ENCODE assay signal across 22 cellular contexts in the genomic region with DNA sequence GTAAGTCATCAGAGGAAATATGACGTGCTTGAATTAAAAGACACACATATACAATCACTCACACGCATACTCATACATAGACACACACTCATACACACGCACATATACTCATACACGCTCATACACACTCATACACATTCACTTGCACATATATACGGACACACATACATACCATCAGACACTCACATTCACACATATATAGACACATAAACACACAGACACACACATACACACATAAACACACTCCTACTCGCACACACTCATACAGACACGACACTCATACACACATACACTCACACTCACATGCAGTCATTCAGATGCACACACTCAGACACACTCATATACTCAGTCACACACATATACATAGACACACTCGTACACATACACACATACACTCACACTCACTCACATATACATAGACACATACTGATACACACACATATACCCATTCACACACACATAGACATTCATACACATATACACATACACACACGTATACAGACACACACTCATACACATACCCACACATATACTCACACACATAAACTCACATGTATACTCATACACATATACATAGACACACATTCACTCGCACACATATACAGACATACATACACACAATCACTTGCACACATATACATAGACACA. TPM values are rescaled to one million over a fixed set of nuclear protein-coding genes. Genes with fewer than 3 reads are reported as not detected.
A peak's percentile ranks its signal among the peaks of the same experiment; 100 is the strongest.
DNase-seq lines count a peak whose midpoint lies in the region; ATAC-seq, FAIRE-seq and TF ChIP-seq lines count a peak whose summit lies in the region.
"Had no signal": no experiment of that assay in that cellular context is flagged by ENCODE, and none has a peak within 500 bp of the region (broad histone marks: within the 10 kb centered on the region; RNA-seq: fewer than 3 reads in every experiment).

No MANE protein-coding gene starts in this region.

- no peaks in the 10 kb centered on the region for H3K9me3 ChIP-seq in HepG2 (ENCODE audit: low read length)
- no peaks in the 10 kb centered on the region for H3K9me3 ChIP-seq in right lobe of liver
- no peaks in the 10 kb centered on the region for H3K9me3 ChIP-seq in OCI-LY7 (ENCODE audit: low read length)
- no peaks in the 10 kb centered on the region for H3K9me3 ChIP-seq in H1 (ENCODE audit: insufficient read depth in 2 of 2, low read depth in 1 of 2, low read length in 1 of 2)
- H3K9me3 ChIP-seq: BLaER1, MG63 had no signal

- TF ChIP-seq RAD21 in HepG2 (CRISPR knock-in tag; IDR thresholded peaks at IDR 0.05) (no peak), H1 (IDR thresholded peaks at IDR 0.05 in 1 of 2, conservative IDR thresholded peaks at IDR 0.05 in 1 of 2; ENCODE audit: low read depth in 2 of 2, low read length in 2 of 2) (no peak)

- TF ChIP-seq CTCF in HepG2 (CRISPR knock-in tag; IDR thresholded peaks at IDR 0.05) (no peak), right lobe of liver (IDR thresholded peaks at IDR 0.05) (no peak), OCI-LY7 (conservative IDR thresholded peaks at IDR 0.05; ENCODE audit: low read length) (no peak), H1 (IDR thresholded peaks at IDR 0.05; ENCODE audit: control extremely low read depth in 1 of 3, insufficient read depth in 1 of 3, low read depth in 1 of 3, low read length in 3 of 3) (no peak)

- H3K79me2 ChIP-seq in HepG2 (ENCODE audit: insufficient read depth, low read length) (peaks cover 6% of the 10 kb centered on the region), OCI-LY7 (ENCODE audit: insufficient read depth, low read depth, low read length) (no peaks in the 10 kb centered on the region), H1 (ENCODE audit: control insufficient read depth in 1 of 2, insufficient read depth in 2 of 2, low read length in 2 of 2) (peaks cover 0 to 3% of the 10 kb centered on the region in 2 experiments; a peak in 1 of 4 replicates)

- no peak for TF ChIP-seq POLR2A in HepG2 (IDR thresholded peaks at IDR 0.05; ENCODE audit: insufficient read depth in 1 of 2, low read depth in 2 of 2, low read length in 2 of 2)
- no peak for TF ChIP-seq POLR2A in right lobe of liver (IDR thresholded peaks at IDR 0.05)
- TF ChIP-seq POLR2A in H1 (IDR thresholded peaks at IDR 0.05; ENCODE audit: control extremely low read depth in 1 of 2, low read depth in 2 of 2, low read length in 2 of 2): no peak

- ATAC-seq in HepG2 (no peak), right lobe of liver (no peak), GM18907 (IDR thresholded peaks at IDR 0.05; ENCODE audit: unreplicated experiment) (no peak)

- no peaks in the 10 kb centered on the region; a peak in 1 of 5 replicates for H3K27me3 ChIP-seq in HepG2 (ENCODE audit: control insufficient read depth in 1 of 2, insufficient read depth in 2 of 2, low read length in 2 of 2)
- no peaks in the 10 kb centered on the region for H3K27me3 ChIP-seq in right lobe of liver
- H3K27me3 ChIP-seq in H1 (replicated peaks in 1 of 4; ENCODE audit: control insufficient read depth in 3 of 4, extremely low read depth in 1 of 4, insufficient read depth in 3 of 4, low read length in 3 of 4): no peaks in the 10 kb centered on the region
- H3K27me3 ChIP-seq: BLaER1, MG63 had no signal

- H3K27ac ChIP-seq in HepG2 (ENCODE audit: extremely low read length, insufficient read depth, low read length): no peak overlapping the region
- no peak overlapping the region for H3K27ac ChIP-seq in right lobe of liver
- no peak overlapping the region for H3K27ac ChIP-seq in OCI-LY7 (ENCODE audit: low read depth, low read length, poor library complexity, severe bottlenecking)
- H3K27ac ChIP-seq in H1 (ENCODE audit: low read depth, low read length): no peak overlapping the region
- H3K27ac ChIP-seq: BLaER1 had no signal

- no peak overlapping the region for H2BK15ac ChIP-seq in H1 (ENCODE audit: low read length)

- no peak overlapping the region for H3K4me3 Mint-ChIP-seq in activated T-helper 2 cell treated with anti-CD3 and anti-CD28 coated beads, Interferon-gamma antibody, Interleukin-2, Interleukin-4, amounts not matched to agents 10 μg/mL and 5 μg/mL and 100 μg/mL, durations not matched to agents 14 hours and 24 hours and 36 hours (ENCODE audit: low read depth)
- H3K4me3 Mint-ChIP-seq: CD4-positive, alpha-beta T cell had no signal

- no peak overlapping the region for H3K4me2 ChIP-seq in HepG2 (ENCODE audit: low read depth, low read length)
- no peak overlapping the region for H3K4me2 ChIP-seq in OCI-LY7 (ENCODE audit: low read length)
- no peak overlapping the region for H3K4me2 ChIP-seq in H1 (ENCODE audit: insufficient read depth in 1 of 2, low read depth in 2 of 2, low read length in 2 of 2)
- H3K4me2 ChIP-seq: BLaER1 had no signal

- no peaks in the 10 kb centered on the region for H4K20me1 ChIP-seq in HepG2 (ENCODE audit: insufficient read depth, low read length)
- H4K20me1 ChIP-seq in OCI-LY7 (ENCODE audit: insufficient read depth, low read length): no peaks in the 10 kb centered on the region
- H4K20me1 ChIP-seq in H1 (replicated peaks in 1 of 2; ENCODE audit: control insufficient read depth in 1 of 2, insufficient read depth in 2 of 2, low read length in 2 of 2): peaks cover 0 to 10% of the 10 kb centered on the region in 2 experiments

- H3K9me3 Mint-ChIP-seq in activated T-helper 2 cell treated with anti-CD3 and anti-CD28 coated beads, Interferon-gamma antibody, Interleukin-2, Interleukin-4, amounts not matched to agents 10 μg/mL and 5 μg/mL and 100 μg/mL, durations not matched to agents 14 hours and 24 hours and 36 hours: no peaks in the 10 kb centered on the region
- H3K9me3 Mint-ChIP-seq: CD4-positive, alpha-beta T cell had no signal

- TF ChIP-seq EP300 in HepG2 (IDR thresholded peaks at IDR 0.05; ENCODE audit: low read depth in 2 of 2, low read length in 2 of 2) (no peak), HepG2 (CRISPR knock-in tag; IDR thresholded peaks at IDR 0.05; ENCODE audit: borderline replicate concordance) (no peak), H1 (IDR thresholded peaks at IDR 0.05; ENCODE audit: borderline replicate concordance in 1 of 2, low read depth in 2 of 2, low read length in 2 of 2) (no peak)

- no peak overlapping the region for H3K4ac ChIP-seq in H1 (replicated peaks; ENCODE audit: insufficient read length, low read depth, low read length)

- H3K56ac ChIP-seq in H1 (replicated peaks; ENCODE audit: insufficient read length, low read depth, low read length): peak overlapping the region; percentile 97

- no peak overlapping the region for H2BK12ac ChIP-seq in H1 (ENCODE audit: low read depth, low read length)

- H2AK5ac ChIP-seq in H1 (ENCODE audit: low read depth, low read length): peak overlapping the region; percentile 53; the same call in 1 of the 2 replicates

- POLR2A ChIA-PET in HepG2 (lab: Yijun Ruan, JAX): no interaction called here
- POLR2A ChIA-PET in OCI-LY7 (lab: Charles Lee): no interaction called here
- POLR2A ChIA-PET in H1 (lab: Charles Lee; ENCODE audit: partially characterized antibody): interaction anchor here (0.8 kb wide), 1 partner anchor 14 kb away, joined by 3 read pairs; no protein-coding TSS in a partner anchor

- no peak overlapping the region for H2BK120ac ChIP-seq in H1 (replicated peaks; ENCODE audit: low read depth, low read length)

- H3K23ac ChIP-seq in H1 (ENCODE audit: insufficient read length): no peak overlapping the region

- CTCF ChIA-PET in HepG2 (lab: Yijun Ruan, JAX; ENCODE audit: low intra/inter-chr PET ratio, low total read pairs): no interaction called here
- CTCF ChIA-PET in OCI-LY7 (lab: Charles Lee; ENCODE audit: unreplicated experiment): no interaction called here
- CTCF ChIA-PET in H1 (lab: Charles Lee; ENCODE audit: partially characterized antibody): interaction anchor here (0.7 to 1.2 kb wide), 3 partner anchors 14 to 66 kb away, joined by 3 to 4 read pairs (median 3); no protein-coding TSS in a partner anchor

- H3K23me2 ChIP-seq in H1 (ENCODE audit: low read depth, low read length): peaks cover 6% of the 10 kb centered on the region

- FAIRE-seq in HepG2 (lab: Jason Lieb, UNC) (no peak), H1 (lab: Jason Lieb, UNC) (no peak)
- FAIRE-seq: G401.6 had no signal

- peaks cover 15% of the 10 kb centered on the region for H3K4me1 Mint-ChIP-seq in activated T-helper 2 cell treated with anti-CD3 and anti-CD28 coated beads, Interferon-gamma antibody, Interleukin-2, Interleukin-4, amounts not matched to agents 10 μg/mL and 5 μg/mL and 100 μg/mL, durations not matched to agents 14 hours and 24 hours and 36 hours (ENCODE audit: low read depth)

- H3K14ac ChIP-seq in H1 (ENCODE audit: insufficient read length): no peak overlapping the region

- no peak overlapping the region for H4K8ac ChIP-seq in H1 (ENCODE audit: extremely low read depth, insufficient read depth, low read length)

- DNase-seq in HepG2 (ENCODE audit: low spot score): no peak
- no peak for DNase-seq in right lobe of liver
- no peak for DNase-seq in OCI-LY7 (ENCODE audit: low spot score)
- no peak for DNase-seq in H1 (ENCODE audit: low read depth in 1 of 2, low spot score in 2 of 2)
- DNase-seq in epidermal melanocyte (ENCODE audit: insufficient read length, low spot score): no peak
- DNase-seq in NCI-H187 (lab: John Stamatoyannopoulos, UW): no peak
- no peak for DNase-seq in activated T-helper 2 cell treated with anti-CD3 and anti-CD28 coated beads, Interferon-gamma antibody, Interleukin-2, Interleukin-4, amounts not matched to agents 10 μg/mL and 5 μg/mL and 100 μg/mL, durations not matched to agents 14 hours and 24 hours and 36 hours (ENCODE audit: low spot score)
- DNase-seq: CD4-positive, alpha-beta T cell; GOT3; HCEC 1CT; KG1; MG63; NCI-H1105 treated with DMSO at 0.1 percent for 48 hours; NCI-H146; NCI-H2029; NCI-H446; NCI-H524 treated with DMSO at 0.1 percent for 48 hours; NCI-H774; SHP77 had no signal

- no peak overlapping the region for H3K9ac ChIP-seq in HepG2 (ENCODE audit: insufficient read depth, low read depth, low read length)
- H3K9ac ChIP-seq in H1 (replicated peaks in 1 of 4; ENCODE audit: extremely low read depth in 1 of 4, low read depth in 3 of 4, low read length in 3 of 4): no peak overlapping the region; a peak in 1 of 7 replicates
- H3K9ac ChIP-seq: BLaER1 had no signal

- H2BK20ac ChIP-seq in H1 (ENCODE audit: low read length): peak overlapping the region; percentile 27; the same call in 1 of the 2 replicates

- H3K4me1 ChIP-seq in HepG2 (ENCODE audit: insufficient read depth, low read length) (peaks cover 38% of the 10 kb centered on the region), right lobe of liver (peaks cover 0 to 26% (median 18%) of the 10 kb centered on the region in 4 donors), OCI-LY7 (ENCODE audit: insufficient read depth, low read length, poor library complexity, severe bottlenecking) (no peaks in the 10 kb centered on the region), H1 (replicated peaks in 1 of 4; ENCODE audit: control insufficient read depth in 3 of 4, insufficient read depth in 4 of 4, low read length in 3 of 4) (peaks cover 0 to 2% (median 0%) of the 10 kb centered on the region in 4 experiments; a peak in 3 of 7 replicates)

- peaks cover 6% of the 10 kb centered on the region; the same call in 1 of the 2 replicates for H3K79me1 ChIP-seq in H1 (ENCODE audit: low read depth, low read length)

- WGBS in HepG2 (ENCODE audit: low lambda C conversion rate): 99% methylated on average over 10 of the region's 10 CpGs
- 92% methylated on average over 10 of the region's 10 CpGs for WGBS in right lobe of liver (ENCODE audit: insufficient coverage, low coverage, low lambda C conversion rate, missing lambda C conversion rate)
- WGBS in H1 (ENCODE audit: extremely low coverage in 1 of 2, insufficient coverage in 1 of 2, insufficient read length in 1 of 2, insufficient replicate concordance in 2 of 2, low coverage in 1 of 2, low lambda C conversion rate in 2 of 2, missing lambda C conversion rate in 1 of 2), 2 experiments: 96 to 100% methylated on average over 5 to 10 of the region's 10 CpGs

- intact Hi-C loops in HepG2 (cut with micrococcal nuclease; ENCODE audit: unreplicated experiment) (no loop called here), right lobe of liver (cut with DNase I) (no loop called here), OCI-LY7 (cut with micrococcal nuclease; ENCODE audit: unreplicated experiment) (no loop called here)
- intact Hi-C loops in activated T-helper 2 cell treated with anti-CD3 and anti-CD28 coated beads, Interferon-gamma antibody, Interleukin-2, Interleukin-4, amounts not matched to agents 10 μg/mL and 5 μg/mL and 100 μg/mL, durations not matched to agents 14 hours and 24 hours and 36 hours (cut with micrococcal nuclease): no loop called here

- H3K36me3 ChIP-seq in HepG2 (replicated peaks in 1 of 2; ENCODE audit: control insufficient read depth in 1 of 2, insufficient read depth in 2 of 2, low read length in 2 of 2) (peaks cover 23 to 53% of the 10 kb centered on the region in 2 experiments), right lobe of liver (peaks cover 0 to 46% (median 24%) of the 10 kb centered on the region in 4 donors), OCI-LY7 (ENCODE audit: insufficient read depth, low read length) (peaks cover 29% of the 10 kb centered on the region), H1 (ENCODE audit: control insufficient read depth in 2 of 4, insufficient read depth in 4 of 4, low read length in 3 of 4) (peaks cover 2 to 29% (median 19%) of the 10 kb centered on the region in 4 experiments; a peak in 6 of 8 replicates)

- no peaks in the 10 kb centered on the region for H3K9me2 ChIP-seq in OCI-LY7 (ENCODE audit: insufficient read depth, low read length)

- H2BK5ac ChIP-seq in H1 (ENCODE audit: low read depth, low read length): 0 out of 2 replicates have a peak overlapping the region, but pooled peaks have one; percentile 52

- H2AFZ ChIP-seq in HepG2 (ENCODE audit: low read length) (no peak overlapping the region), OCI-LY7 (ENCODE audit: low read length) (no peak overlapping the region), H1 (ENCODE audit: low read length) (no peak overlapping the region)

- H4K91ac ChIP-seq in H1 (replicated peaks; ENCODE audit: insufficient read length, low read length): no peak overlapping the region

- H3K4me3 ChIP-seq in HepG2 (replicated peaks in 1 of 3; ENCODE audit: insufficient read depth in 1 of 3, low read depth in 2 of 3, low read length in 3 of 3): no peak overlapping the region
- no peak overlapping the region for H3K4me3 ChIP-seq in right lobe of liver
- no peak overlapping the region for H3K4me3 ChIP-seq in OCI-LY7 (ENCODE audit: low read depth, low read length, poor library complexity, severe bottlenecking)
- H3K4me3 ChIP-seq in H1 (ENCODE audit: extremely low read depth in 1 of 4, insufficient read depth in 2 of 4, low read depth in 3 of 4, low read length in 4 of 4): no peak overlapping the region
- H3K4me3 ChIP-seq: BLaER1, MG63 had no signal

- H3K36me3 Mint-ChIP-seq in activated T-helper 2 cell treated with anti-CD3 and anti-CD28 coated beads, Interferon-gamma antibody, Interleukin-2, Interleukin-4, amounts not matched to agents 10 μg/mL and 5 μg/mL and 100 μg/mL, durations not matched to agents 14 hours and 24 hours and 36 hours (ENCODE audit: low read depth): peaks cover 25% of the 10 kb centered on the region

- BruUV-seq in HepG2 (replicated peaks; lab: Mats Ljungman, UMichigan) (TSS peak; percentile 32), OCI-LY7 (replicated peaks; lab: Mats Ljungman, UMichigan) (TSS peak; percentile 68)

- no peak overlapping the region for H3K18ac ChIP-seq in H1 (ENCODE audit: extremely low read depth, low read length)

- H3K27ac Mint-ChIP-seq in activated T-helper 2 cell treated with anti-CD3 and anti-CD28 coated beads, Interferon-gamma antibody, Interleukin-2, Interleukin-4, amounts not matched to agents 10 μg/mL and 5 μg/mL and 100 μg/mL, durations not matched to agents 14 hours and 24 hours and 36 hours: no peak overlapping the region
- H3K27ac Mint-ChIP-seq: CD4-positive, alpha-beta T cell had no signal

- in situ Hi-C loops in HepG2 (cut with HindIII; ENCODE audit: extremely low pct_ligation_motif_present, low pct_unique_long_range_greater_than_20kb): no loop called here

- H4K5ac ChIP-seq in H1 (ENCODE audit: insufficient read length, low read depth, low read length): no peak overlapping the region

- no peaks in the 10 kb centered on the region for H3K27me3 Mint-ChIP-seq in activated T-helper 2 cell treated with anti-CD3 and anti-CD28 coated beads, Interferon-gamma antibody, Interleukin-2, Interleukin-4, amounts not matched to agents 10 μg/mL and 5 μg/mL and 100 μg/mL, durations not matched to agents 14 hours and 24 hours and 36 hours (ENCODE audit: low read depth)
- H3K27me3 Mint-ChIP-seq: CD4-positive, alpha-beta T cell had no signal

RNA-seq across cellular contexts. Expression of gene NUDT16L1, which starts 24.9 kb away (rescaled TPM):
- total RNA-seq in HepG2 (2016; rRNA removed; fragmentation: Illumina TruSeq; extraction: Trizol): 40.5 and 41.0 TPM in 2 replicates
- total RNA-seq in HepG2 (2016; cell fraction: cytosol; rRNA removed; fragmentation: Illumina TruSeq; extraction: Trizol; ENCODE audit: low read depth): 10.3 and 11.1 TPM in 2 replicates
- total RNA-seq in HepG2 (2016; cell fraction: insoluble cytoplasmic fraction; rRNA removed; fragmentation: Illumina TruSeq; extraction: Trizol): 42.6 and 42.7 TPM in 2 replicates
- 18.6 and 20.4 TPM in 2 replicates for total RNA-seq in HepG2 (2016; cell fraction: membrane; rRNA removed; fragmentation: Illumina TruSeq; extraction: Trizol)
- total RNA-seq in HepG2 (2016; cell fraction: nucleus; rRNA removed; fragmentation: Illumina TruSeq; extraction: Trizol): 16.9 and 17.3 TPM in 2 replicates
- 28.0 and 28.9 TPM in 2 replicates for polyA plus RNA-seq in HepG2 (2011; rRNA removed)
- 27.9 and 47.5 TPM in 2 replicates for polyA plus RNA-seq in HepG2 (2011; cell fraction: cytosol; rRNA removed)
- polyA plus RNA-seq in HepG2 (2011; cell fraction: nucleus; rRNA removed): 33.3 and 34.9 TPM in 2 replicates
- 17.6 and 17.9 TPM in 2 replicates for polyA plus RNA-seq in HepG2 (2012)
- polyA plus RNA-seq in HepG2 (2016; cell fraction: cytosol; fragmentation: Illumina TruSeq; extraction: Trizol; ENCODE audit: low read depth): 13.1 and 13.9 TPM in 2 replicates
- 49.7 and 50.3 TPM in 2 replicates for polyA plus RNA-seq in HepG2 (2016; cell fraction: insoluble cytoplasmic fraction; fragmentation: Illumina TruSeq; extraction: Trizol; ENCODE audit: low read depth)
- 15.2 and 17.7 TPM in 2 replicates for polyA plus RNA-seq in HepG2 (2016; cell fraction: membrane; fragmentation: Illumina TruSeq; extraction: Trizol; ENCODE audit: low read depth)
- polyA plus RNA-seq in HepG2 (2016; cell fraction: nucleus; fragmentation: Illumina TruSeq; extraction: Trizol; ENCODE audit: insufficient read depth, low read depth): 32.3 and 35.4 TPM in 2 replicates
- polyA minus RNA-seq in HepG2 (2011; rRNA and poly(A)+ RNA removed; ENCODE audit: low replicate concordance): 14.3 and 41.1 TPM in 2 replicates
- polyA minus RNA-seq in HepG2 (2011; cell fraction: cytosol; rRNA and poly(A)+ RNA removed): 8.9 and 10.9 TPM in 2 replicates
- polyA minus RNA-seq in HepG2 (2011; cell fraction: nucleus; rRNA and poly(A)+ RNA removed): 10.6 and 11.6 TPM in 2 replicates
- 10 to 100 TPM; 17.8 to 36.3 (median 23.0) TPM for total RNA-seq in right lobe of liver
- 14.9 and 17.8 TPM in 2 replicates for total RNA-seq in OCI-LY7 (2014; rRNA removed; shearing (Covaris generic))
- 15.9 and 18.9 TPM in 2 replicates for total RNA-seq in OCI-LY7 (2022)
- total RNA-seq in H1 (2021; fragmentation: NEBNext Ultra II Directional; extraction: Animal tissue kit (Norgen Biotek cat#: 25700)): 34.8 and 41.3 TPM in 2 replicates
- polyA plus RNA-seq in H1 (2011; rRNA removed): 77.3 and 112 TPM in 2 replicates
- 77.8 TPM for polyA plus RNA-seq in H1 (2011; cell fraction: cytosol; rRNA removed)
- 64.0 TPM for polyA plus RNA-seq in H1 (2011; cell fraction: nucleus; rRNA removed)
- polyA plus RNA-seq in H1 (2012, experiment 1 of 2): 29.6 to 40.8 TPM (median 37.5 TPM) in 4 replicates
- polyA plus RNA-seq in H1 (2012, experiment 2 of 2): 45.2 TPM
- 21.6 TPM for polyA plus RNA-seq in H1 (2013, experiment 1 of 2)
- polyA plus RNA-seq in H1 (2013, experiment 2 of 2): 20.8 TPM
- 11.7 and 13.1 TPM in 2 replicates for polyA minus RNA-seq in H1 (2011; rRNA and poly(A)+ RNA removed)
- polyA minus RNA-seq in H1 (2011; cell fraction: cytosol; rRNA and poly(A)+ RNA removed): 23.3 TPM
- 22.2 TPM for polyA minus RNA-seq in H1 (2011; cell fraction: nucleus; rRNA and poly(A)+ RNA removed)
- 34.1 and 35.5 TPM in 2 replicates for total RNA-seq in activated T-helper 2 cell treated with anti-CD3 and anti-CD28 coated beads, Interferon-gamma antibody, Interleukin-2, Interleukin-4, amounts not matched to agents 10 μg/mL and 5 μg/mL and 100 μg/mL, durations not matched to agents 14 hours and 24 hours and 36 hours

RNA-seq across cellular contexts. Expression of gene MGRN1, which starts 43.8 kb away (rescaled TPM):
- 11.9 and 14.8 TPM in 2 replicates for total RNA-seq in HepG2 (2016; rRNA removed; fragmentation: Illumina TruSeq; extraction: Trizol)
- 6.7 and 12.0 TPM in 2 replicates for total RNA-seq in HepG2 (2016; cell fraction: cytosol; rRNA removed; fragmentation: Illumina TruSeq; extraction: Trizol; ENCODE audit: low read depth)
- 13.0 and 13.6 TPM in 2 replicates for total RNA-seq in HepG2 (2016; cell fraction: insoluble cytoplasmic fraction; rRNA removed; fragmentation: Illumina TruSeq; extraction: Trizol)
- 14.0 and 16.7 TPM in 2 replicates for total RNA-seq in HepG2 (2016; cell fraction: membrane; rRNA removed; fragmentation: Illumina TruSeq; extraction: Trizol)
- total RNA-seq in HepG2 (2016; cell fraction: nucleus; rRNA removed; fragmentation: Illumina TruSeq; extraction: Trizol): 17.0 and 22.2 TPM in 2 replicates
- 11.6 and 12.6 TPM in 2 replicates for polyA plus RNA-seq in HepG2 (2011; rRNA removed)
- polyA plus RNA-seq in HepG2 (2011; cell fraction: cytosol; rRNA removed): 4.9 and 6.2 TPM in 2 replicates
- polyA plus RNA-seq in HepG2 (2011; cell fraction: nucleus; rRNA removed): 87.1 and 98.5 TPM in 2 replicates
- polyA plus RNA-seq in HepG2 (2012): 31.8 and 31.9 TPM in 2 replicates
- 3.9 and 4.3 TPM in 2 replicates for polyA plus RNA-seq in HepG2 (2016; cell fraction: cytosol; fragmentation: Illumina TruSeq; extraction: Trizol; ENCODE audit: low read depth)
- polyA plus RNA-seq in HepG2 (2016; cell fraction: insoluble cytoplasmic fraction; fragmentation: Illumina TruSeq; extraction: Trizol; ENCODE audit: low read depth): 22.5 and 31.3 TPM in 2 replicates
- 11.4 and 11.5 TPM in 2 replicates for polyA plus RNA-seq in HepG2 (2016; cell fraction: membrane; fragmentation: Illumina TruSeq; extraction: Trizol; ENCODE audit: low read depth)
- 54.4 and 55.4 TPM in 2 replicates for polyA plus RNA-seq in HepG2 (2016; cell fraction: nucleus; fragmentation: Illumina TruSeq; extraction: Trizol; ENCODE audit: insufficient read depth, low read depth)
- polyA minus RNA-seq in HepG2 (2011; rRNA and poly(A)+ RNA removed; ENCODE audit: low replicate concordance): 12.5 and 23.7 TPM in 2 replicates
- 16.2 and 19.1 TPM in 2 replicates for polyA minus RNA-seq in HepG2 (2011; cell fraction: cytosol; rRNA and poly(A)+ RNA removed)
- 26.4 and 28.5 TPM in 2 replicates for polyA minus RNA-seq in HepG2 (2011; cell fraction: nucleus; rRNA and poly(A)+ RNA removed)
- 10 to 100 TPM; 42.5 to 67.3 (median 49.5) TPM for total RNA-seq in right lobe of liver
- 14.1 and 14.3 TPM in 2 replicates for total RNA-seq in OCI-LY7 (2014; rRNA removed; shearing (Covaris generic))
- total RNA-seq in OCI-LY7 (2022): 43.1 and 45.4 TPM in 2 replicates
- 79.4 and 82.3 TPM in 2 replicates for total RNA-seq in H1 (2021; fragmentation: NEBNext Ultra II Directional; extraction: Animal tissue kit (Norgen Biotek cat#: 25700))
- 15.0 and 30.1 TPM in 2 replicates for polyA plus RNA-seq in H1 (2011; rRNA removed)
- polyA plus RNA-seq in H1 (2011; cell fraction: cytosol; rRNA removed): 12.4 TPM
- 33.9 TPM for polyA plus RNA-seq in H1 (2011; cell fraction: nucleus; rRNA removed)
- 39.5 to 72.9 TPM (median 65.4 TPM) in 4 replicates for polyA plus RNA-seq in H1 (2012, experiment 1 of 2)
- 52.0 TPM for polyA plus RNA-seq in H1 (2012, experiment 2 of 2)
- polyA plus RNA-seq in H1 (2013, experiment 1 of 2): 46.7 TPM
- 47.1 TPM for polyA plus RNA-seq in H1 (2013, experiment 2 of 2)
- polyA minus RNA-seq in H1 (2011; rRNA and poly(A)+ RNA removed): 17.9 and 22.6 TPM in 2 replicates
- polyA minus RNA-seq in H1 (2011; cell fraction: cytosol; rRNA and poly(A)+ RNA removed): 30.4 TPM
- polyA minus RNA-seq in H1 (2011; cell fraction: nucleus; rRNA and poly(A)+ RNA removed): 30.7 TPM
- total RNA-seq in activated T-helper 2 cell treated with anti-CD3 and anti-CD28 coated beads, Interferon-gamma antibody, Interleukin-2, Interleukin-4, amounts not matched to agents 10 μg/mL and 5 μg/mL and 100 μg/mL, durations not matched to agents 14 hours and 24 hours and 36 hours: 124 TPM in 2 replicates

RNA-seq across cellular contexts. Expression of gene UBALD1, which starts 53.7 kb away (rescaled TPM):
- total RNA-seq in HepG2 (2016; rRNA removed; fragmentation: Illumina TruSeq; extraction: Trizol): 3.3 and 6.8 TPM in 2 replicates
- total RNA-seq in HepG2 (2016; cell fraction: cytosol; rRNA removed; fragmentation: Illumina TruSeq; extraction: Trizol; ENCODE audit: low read depth): 4.8 and 5.6 TPM in 2 replicates
- 3.5 and 7.2 TPM in 2 replicates for total RNA-seq in HepG2 (2016; cell fraction: insoluble cytoplasmic fraction; rRNA removed; fragmentation: Illumina TruSeq; extraction: Trizol)
- total RNA-seq in HepG2 (2016; cell fraction: membrane; rRNA removed; fragmentation: Illumina TruSeq; extraction: Trizol): 8.2 and 9.8 TPM in 2 replicates
- 5.1 and 5.7 TPM in 2 replicates for total RNA-seq in HepG2 (2016; cell fraction: nucleus; rRNA removed; fragmentation: Illumina TruSeq; extraction: Trizol)
- 12.3 and 16.6 TPM in 2 replicates for polyA plus RNA-seq in HepG2 (2011; rRNA removed)
- polyA plus RNA-seq in HepG2 (2011; cell fraction: cytosol; rRNA removed): 4.3 and 9.4 TPM in 2 replicates
- 78.3 and 112 TPM in 2 replicates for polyA plus RNA-seq in HepG2 (2011; cell fraction: nucleus; rRNA removed)
- polyA plus RNA-seq in HepG2 (2012): 16.2 and 21.4 TPM in 2 replicates
- polyA plus RNA-seq in HepG2 (2016; cell fraction: cytosol; fragmentation: Illumina TruSeq; extraction: Trizol; ENCODE audit: low read depth): 15.8 and 19.4 TPM in 2 replicates
- polyA plus RNA-seq in HepG2 (2016; cell fraction: insoluble cytoplasmic fraction; fragmentation: Illumina TruSeq; extraction: Trizol; ENCODE audit: low read depth): 11.4 and 12.9 TPM in 2 replicates
- 21.1 and 23.4 TPM in 2 replicates for polyA plus RNA-seq in HepG2 (2016; cell fraction: membrane; fragmentation: Illumina TruSeq; extraction: Trizol; ENCODE audit: low read depth)
- 30.5 and 32.7 TPM in 2 replicates for polyA plus RNA-seq in HepG2 (2016; cell fraction: nucleus; fragmentation: Illumina TruSeq; extraction: Trizol; ENCODE audit: insufficient read depth, low read depth)
- 9.9 and 17.0 TPM in 2 replicates for polyA minus RNA-seq in HepG2 (2011; rRNA and poly(A)+ RNA removed; ENCODE audit: low replicate concordance)
- polyA minus RNA-seq in HepG2 (2011; cell fraction: cytosol; rRNA and poly(A)+ RNA removed): 8.7 and 11.7 TPM in 2 replicates
- polyA minus RNA-seq in HepG2 (2011; cell fraction: nucleus; rRNA and poly(A)+ RNA removed): 23.5 and 25.2 TPM in 2 replicates
- total RNA-seq in right lobe of liver: 10 to 100 TPM in 4 of 6 experiments, 1 to 10 TPM in 2; 6.4 to 29.5 (median 17.2) TPM
- 11.1 and 12.6 TPM in 2 replicates for total RNA-seq in OCI-LY7 (2014; rRNA removed; shearing (Covaris generic))
- total RNA-seq in OCI-LY7 (2022): 34.1 and 34.9 TPM in 2 replicates
- 52.2 and 62.0 TPM in 2 replicates for total RNA-seq in H1 (2021; fragmentation: NEBNext Ultra II Directional; extraction: Animal tissue kit (Norgen Biotek cat#: 25700))
- 28.6 and 48.9 TPM in 2 replicates for polyA plus RNA-seq in H1 (2011; rRNA removed)
- 20.7 TPM for polyA plus RNA-seq in H1 (2011; cell fraction: cytosol; rRNA removed)
- polyA plus RNA-seq in H1 (2011; cell fraction: nucleus; rRNA removed): 44.3 TPM
- polyA plus RNA-seq in H1 (2012, experiment 1 of 2): 31.3 to 45.9 TPM (median 41.7 TPM) in 4 replicates
- 25.4 TPM for polyA plus RNA-seq in H1 (2012, experiment 2 of 2)
- polyA plus RNA-seq in H1 (2013, experiment 1 of 2): 36.1 TPM
- 36.7 TPM for polyA plus RNA-seq in H1 (2013, experiment 2 of 2)
- 3.9 and 5.5 TPM in 2 replicates for polyA minus RNA-seq in H1 (2011; rRNA and poly(A)+ RNA removed)
- 28.0 TPM for polyA minus RNA-seq in H1 (2011; cell fraction: cytosol; rRNA and poly(A)+ RNA removed)
- 45.1 TPM for polyA minus RNA-seq in H1 (2011; cell fraction: nucleus; rRNA and poly(A)+ RNA removed)
- total RNA-seq in activated T-helper 2 cell treated with anti-CD3 and anti-CD28 coated beads, Interferon-gamma antibody, Interleukin-2, Interleukin-4, amounts not matched to agents 10 μg/mL and 5 μg/mL and 100 μg/mL, durations not matched to agents 14 hours and 24 hours and 36 hours: 21.1 and 25.0 TPM in 2 replicates
